24 cellular contexts compared by ENCODE assay signal in genomic region chr7:110246118-110246517, GRCh38.
DNase-seq lines count a peak whose midpoint lies in the region; ATAC-seq, FAIRE-seq and TF ChIP-seq lines count a peak whose summit lies in the region.
"Had no signal": no experiment of that assay in that cellular context is flagged by ENCODE, and none has a peak within 500 bp of the region (broad histone marks: within the 10 kb centered on the region; RNA-seq: fewer than 3 reads in every experiment).

No MANE protein-coding gene starts in this region.

- no peak for TF ChIP-seq RAD21 in SK-N-SH (IDR thresholded peaks at IDR 0.05; ENCODE audit: low read length)

- WGBS in SK-N-SH (ENCODE audit: low lambda C conversion rate) = 16% methylated on average over 1 of the region's 1 CpG
- 56 to 65% (median 65%) methylated on average over 1 of the region's 1 CpG for WGBS in small intestine, 3 donors

- H3K4me3 ChIP-seq in SK-N-SH (ENCODE audit: low read depth in 2 of 2, low read length in 1 of 2) (no peak overlapping the region), small intestine (ENCODE audit: low read depth in 1 of 2, low read length in 2 of 2) (no peak overlapping the region), MG63 (no peak overlapping the region)
- H3K4me3 ChIP-seq: BLaER1 had no signal

- POLR2A ChIA-PET in SK-N-SH (lab: Yijun Ruan, JAX) = no interaction called here

- H3K27me3 ChIP-seq in SK-N-SH (ENCODE audit: insufficient read depth) (no peaks in the 10 kb centered on the region), small intestine (ENCODE audit: control insufficient read depth in 2 of 2, insufficient read depth in 2 of 2, low read length in 2 of 2) (no peaks in the 10 kb centered on the region), MG63 (no peaks in the 10 kb centered on the region)
- H3K27me3 ChIP-seq: BE2C, BLaER1 had no signal

- no peaks in the 10 kb centered on the region for H3K36me3 ChIP-seq in SK-N-SH (replicated peaks in 1 of 2; ENCODE audit: control insufficient read depth in 1 of 2, insufficient read depth in 2 of 2, low read length in 1 of 2)
- H3K36me3 ChIP-seq in small intestine (ENCODE audit: control insufficient read depth in 2 of 2, insufficient read depth in 2 of 2, low read length in 2 of 2) = no peaks in the 10 kb centered on the region
- no peaks in the 10 kb centered on the region for H3K36me3 ChIP-seq in MG63
- H3K36me3 ChIP-seq: BE2C, BLaER1 had no signal

- H3K4me2 ChIP-seq in SK-N-SH = no peak overlapping the region
- H3K4me2 ChIP-seq: BLaER1 had no signal

- H3K27ac ChIP-seq in SK-N-SH (ENCODE audit: low read depth in 2 of 2, low read length in 1 of 2) = no peak overlapping the region
- no peak overlapping the region for H3K27ac ChIP-seq in small intestine (ENCODE audit: low read depth in 1 of 2, low read length in 1 of 2)
- H3K27ac ChIP-seq: 22Rv1, BLaER1 had no signal

- H3F3A ChIP-seq in SK-N-SH (replicated peaks; ENCODE audit: insufficient read depth) = no peaks in the 10 kb centered on the region

- no peak for TF ChIP-seq CTCF in SK-N-SH (IDR thresholded peaks at IDR 0.05)

- no peak for ATAC-seq in SK-N-SH treated with all-trans-retinoic acid at 6 μM for 48 hours

- CTCF ChIA-PET in SK-N-SH (lab: Yijun Ruan, JAX) = no interaction called here

- no peaks in the 10 kb centered on the region for H3K79me2 ChIP-seq in SK-N-SH (ENCODE audit: insufficient read depth)

- no peak overlapping the region for H3K9ac ChIP-seq in SK-N-SH
- H3K9ac ChIP-seq: BLaER1 had no signal

- DNase-seq in SK-N-SH (no peak), small intestine (no peak), MG63 (no peak), cerebellar cortex (ENCODE audit: low spot score) (no peak)
- DNase-seq: ACHN; BE2C; C1 segment of cervical spinal cord; CD4-positive, alpha-beta memory T cell; CD4-positive, CD25-positive, alpha-beta regulatory T cell; CD8-positive, alpha-beta memory T cell; COR-L47; DMS 273 treated with DMSO at 0.1 percent for 48 hours; DMS153; DMS53; DMS79; DND-41; EL; GF-D8 had no signal

- no peak for TF ChIP-seq EP300 in SK-N-SH (IDR thresholded peaks at IDR 0.05; ENCODE audit: borderline replicate concordance in 1 of 2, low read depth in 1 of 2, low read length in 1 of 2)

- no peaks in the 10 kb centered on the region for H3K9me3 ChIP-seq in SK-N-SH
- H3K9me3 ChIP-seq in small intestine (ENCODE audit: control insufficient read depth, low read depth) = no peaks in the 10 kb centered on the region
- no peaks in the 10 kb centered on the region for H3K9me3 ChIP-seq in MG63
- H3K9me3 ChIP-seq: BE2C, BLaER1 had no signal

- no peaks in the 10 kb centered on the region for H3K9me2 ChIP-seq in SK-N-SH

- H4K20me1 ChIP-seq in SK-N-SH (ENCODE audit: insufficient read depth) = no peaks in the 10 kb centered on the region
- H4K20me1 ChIP-seq: BLaER1 had no signal

- no peak overlapping the region for H2AFZ ChIP-seq in SK-N-SH (ENCODE audit: low read depth)

- no peaks in the 10 kb centered on the region; a peak in 1 of 4 replicates for H3K4me1 ChIP-seq in SK-N-SH (ENCODE audit: control insufficient read depth in 1 of 2, insufficient read depth in 2 of 2, low read depth in 1 of 2, low read length in 1 of 2)
- H3K4me1 ChIP-seq in small intestine (ENCODE audit: control insufficient read depth in 2 of 2, insufficient read depth in 1 of 2, low read depth in 1 of 2, low read length in 1 of 2) = no peaks in the 10 kb centered on the region
- H3K4me1 ChIP-seq: BE2C, BLaER1 had no signal

- FAIRE-seq in colon (lab: Jason Lieb, UNC) (peak; percentile 83), small intestine (lab: Jason Lieb, UNC) (peak; percentile 77)
- FAIRE-seq: GM12891, GM19239 had no signal

TF ChIP-seq in SK-N-SH treated with all-trans-retinoic acid at 6 μM for 48 hours, 23 proteins besides CTCF, POLR2A, EP300 and RAD21:
- TF ChIP-seq POU6F1 (CRISPR knock-in tag; IDR thresholded peaks at IDR 0.05; ENCODE audit: borderline replicate concordance, low read depth) = no peak; the same call in 1 of the 2 replicates
- TF ChIP-seq ISL1 (CRISPR knock-in tag; IDR thresholded peaks at IDR 0.05) = peak; percentile 93
- TF ChIP-seq ZNF565 (CRISPR knock-in tag; conservative IDR thresholded peaks at IDR 0.05; ENCODE audit: low read depth) = no peak

TF ChIP-seq in SK-N-SH, 30 proteins besides CTCF, POLR2A, EP300 and RAD21 (continues in another document):
- TF ChIP-seq CHD2 (IDR thresholded peaks at IDR 0.05; ENCODE audit: low read length, partially characterized antibody) (no peak), USF1 (IDR thresholded peaks at IDR 0.05; ENCODE audit: borderline replicate concordance, low read depth) (no peak), ELF1 (IDR thresholded peaks at IDR 0.05) (no peak), MAX (IDR thresholded peaks at IDR 0.05; ENCODE audit: low read depth) (no peak), ZBTB33 (IDR thresholded peaks at IDR 0.05; ENCODE audit: borderline replicate concordance, low read depth) (no peak), SIN3A (IDR thresholded peaks at IDR 0.05; ENCODE audit: borderline replicate concordance, low read depth, low read length) (no peak), MXI1 (IDR thresholded peaks at IDR 0.05; ENCODE audit: low read depth, low read length) (no peak), NFIC (IDR thresholded peaks at IDR 0.05; ENCODE audit: borderline replicate concordance) (no peak), RFX5 (IDR thresholded peaks at IDR 0.05; ENCODE audit: low read length) (no peak), JUND (IDR thresholded peaks at IDR 0.05) (no peak), MEF2A (IDR thresholded peaks at IDR 0.05; ENCODE audit: borderline replicate concordance, low read depth) (no peak), POLR2AphosphoS5 (IDR thresholded peaks at IDR 0.05; ENCODE audit: low read depth, low read length) (no peak), PBX3 (IDR thresholded peaks at IDR 0.05) (no peak), REST (IDR thresholded peaks at IDR 0.05; ENCODE audit: low read depth, low read length) (no peak), GABPA (IDR thresholded peaks at IDR 0.05; ENCODE audit: low read depth) (no peak), FOXM1 (IDR thresholded peaks at IDR 0.05; ENCODE audit: low read depth) (no peak), YY1 (IDR thresholded peaks at IDR 0.05; ENCODE audit: low read depth) (no peak), RCOR1 (IDR thresholded peaks at IDR 0.05; ENCODE audit: low read length) (no peak)
